Comparison of ENCODE assay signal across 34 cellular contexts in genomic region chr6:4808396-4808795, GRCh38.
"Had no signal": no experiment of that assay in that cellular context is flagged by ENCODE, and none has a peak within 500 bp of the region (broad histone marks: within the 10 kb centered on the region; RNA-seq: fewer than 3 reads in every experiment).

No MANE protein-coding gene starts in this region.

- ATAC-seq: activated CD8-positive, alpha-beta T cell treated with anti-CD3 and anti-CD28 coated beads for 36 hours; activated naive CD4-positive, alpha-beta T cell treated with anti-CD3 and anti-CD28 coated beads, Interleukin-2, amount 50 U/mL, for 72 hours; activated T-cell treated with anti-CD3 and anti-CD28 coated beads, Interleukin-2, amount 50 U/mL, for 4 hours; activated T-cell treated with anti-CD3 and anti-CD28 coated beads, Interleukin-2, amount 50 U/mL, for 72 hours; activated T-helper 17 cell treated with anti-CD3 and anti-CD28 coated beads, Interleukin-2, amount 50 U/mL, for 72 hours; body of pancreas had no signal

- H3K9me3 ChIP-seq: adrenal gland, body of pancreas, breast epithelium had no signal

- DNase-seq: activated B cell treated with CpG ODN at 0.5 μM for 24 hours; activated CD4-positive, alpha-beta memory T cell treated with anti-CD3 and anti-CD28 coated beads for 36 hours; activated CD4-positive, alpha-beta T cell treated with anti-CD3 and anti-CD28 coated beads for 4 hours; activated CD4-positive, alpha-beta T cell treated with anti-CD3 and anti-CD28 coated beads, Interleukin-2, amount 10 ng/mL, durations not matched to agents 24 days and 14 days; activated CD4-positive, alpha-beta T cell treated with anti-CD3 and anti-CD28 coated beads, Interleukin-2, amount 50 U/mL, for 1 hour; activated CD4-positive, alpha-beta T cell treated with anti-CD3 and anti-CD28 coated beads, Interleukin-2, amount 50 U/mL, for 4 hours; activated CD4-positive, CD25-positive, alpha-beta regulatory T cell treated with anti-CD3 and anti-CD28 coated beads, Interleukin-2, amount 50 U/mL, for 72 hours; activated CD8-positive, alpha-beta memory T cell treated with anti-CD3 and anti-CD28 coated beads, Interleukin-2, amount 50 U/mL, for 4 hours; activated CD8-positive, alpha-beta T cell treated with anti-CD3 and anti-CD28 coated beads for 36 hours; activated effector memory CD4-positive, alpha-beta T cell treated with anti-CD3 and anti-CD28 coated beads, Interleukin-2, amount 50 U/mL, for 16 hours; activated gamma-delta T cell treated with Interleukin-2 at 50 U/mL for 16 hours; activated naive CD4-positive, alpha-beta T cell; activated naive CD4-positive, alpha-beta T cell treated with anti-CD3 and anti-CD28 coated beads for 36 hours; activated naive CD4-positive, alpha-beta T cell treated with anti-CD3 and anti-CD28 coated beads, Interleukin-2, amount 50 U/mL, for 16 hours; activated naive CD8-positive, alpha-beta T cell treated with anti-CD3 and anti-CD28 coated beads for 36 hours; activated T-cell treated with anti-CD3 and anti-CD28 coated beads for 4 hours; activated T-cell treated with anti-CD3 and anti-CD28 coated beads, Interleukin-2, amount 50 U/mL, for 1 hour; activated T-cell treated with anti-CD3 and anti-CD28 coated beads, Interleukin-2, amount 50 U/mL, for 4 hours; activated T-cell treated with anti-CD3 and anti-CD28 coated beads, Interleukin-2, amount 50 U/mL, for 72 hours; adrenal gland; amniotic stem cell; aorta; body of pancreas; brain microvascular endothelial cell; central memory CD4-positive, alpha-beta T cell; T-helper 1 cell; T-helper 2 cell; T-helper 9 cell had no signal

- H3K36me3 ChIP-seq: adrenal gland, brain microvascular endothelial cell, breast epithelium had no signal

- FAIRE-seq: astrocyte, TTC549 had no signal

- H3K27me3 ChIP-seq: adrenal gland, body of pancreas, brain microvascular endothelial cell, breast epithelium had no signal

- H3K27ac ChIP-seq: adrenal gland, body of pancreas, brain microvascular endothelial cell, breast epithelium, VCaP had no signal

- H3K4me3 ChIP-seq: adrenal gland, body of pancreas, breast epithelium had no signal

- H3K4me1 ChIP-seq: breast epithelium had no signal
